ENCODE assay signal across 9 cellular contexts in genomic region chrX:13087322-13088154, GRCh38. TPM values are rescaled to one million over a fixed set of nuclear protein-coding genes. Genes with fewer than 3 reads are reported as not detected.
DNase-seq lines count a peak whose midpoint lies in the region; ATAC-seq, FAIRE-seq and TF ChIP-seq lines count a peak whose summit lies in the region.
"Had no signal": no experiment of that assay in that cellular context is flagged by ENCODE, and none has a peak within 500 bp of the region (broad histone marks: within the 10 kb centered on the region; RNA-seq: fewer than 3 reads in every experiment).

No MANE protein-coding gene starts in this region.

- no peak for TF ChIP-seq POLR2A in K562 (conservative IDR thresholded peaks at IDR 0.05)
- TF ChIP-seq POLR2A in adrenal gland (IDR thresholded peaks at IDR 0.05), result no peak

- H3K9me1 ChIP-seq in K562 (ENCODE audit: control insufficient read depth, insufficient read depth, low read length), result no peaks in the 10 kb centered on the region

- no peaks in the 10 kb centered on the region for H3K36me3 ChIP-seq in SK-N-SH (replicated peaks in 1 of 2; ENCODE audit: control insufficient read depth in 1 of 2, insufficient read depth in 2 of 2, low read length in 1 of 2)
- H3K36me3 ChIP-seq in K562 (ENCODE audit: control insufficient read depth, insufficient read depth, low read length), result no peaks in the 10 kb centered on the region
- no peaks in the 10 kb centered on the region for H3K36me3 ChIP-seq in adrenal gland (replicated peaks in 1 of 2)

- intact Hi-C loops in K562 (cut with micrococcal nuclease) (no loop called here), adrenal gland (cut with DNase I) (no loop called here)

- H4K20me1 ChIP-seq in SK-N-SH (ENCODE audit: insufficient read depth) (no peaks in the 10 kb centered on the region), K562 (replicated peaks; ENCODE audit: control insufficient read depth, insufficient read depth, low read length) (no peaks in the 10 kb centered on the region)

- BruUV-seq in K562 (replicated peaks; lab: Mats Ljungman, UMichigan), result no TSS peak

- H3K9me3 ChIP-seq in SK-N-SH, result no peaks in the 10 kb centered on the region
- no peaks in the 10 kb centered on the region for H3K9me3 ChIP-seq in K562 (replicated peaks; ENCODE audit: control insufficient read depth, insufficient read depth, low read depth, low read length)
- no peaks in the 10 kb centered on the region for H3K9me3 ChIP-seq in adrenal gland (replicated peaks in 1 of 3)

- H3K79me2 ChIP-seq in SK-N-SH (ENCODE audit: insufficient read depth) (no peaks in the 10 kb centered on the region), K562 (ENCODE audit: control insufficient read depth, insufficient read depth, low read length) (no peaks in the 10 kb centered on the region)

- ATAC-seq in HG03108 (IDR thresholded peaks at IDR 0.05; ENCODE audit: unreplicated experiment) (peak; percentile 53), K562 (no peak)

- no peak for TF ChIP-seq RAD21 in SK-N-SH (IDR thresholded peaks at IDR 0.05; ENCODE audit: low read length)
- TF ChIP-seq RAD21 in K562 (CRISPR knock-in tag; conservative IDR thresholded peaks at IDR 0.05 in 1 of 2, IDR thresholded peaks at IDR 0.05 in 1 of 2), result no peak

- no peak for FAIRE-seq in K562 (lab: Jason Lieb, UNC)

- WGBS in SK-N-SH (ENCODE audit: low lambda C conversion rate), result 47% methylated on average over 9 of the region's 9 CpGs
- 43% methylated on average over 9 of the region's 9 CpGs for WGBS in K562 (ENCODE audit: insufficient coverage, low coverage, missing lambda C conversion rate)
- 67 to 78% (median 74%) methylated on average over 7 to 9 of the region's 9 CpGs for WGBS in adrenal gland, 4 donors

- no peaks in the 10 kb centered on the region for H3K27me3 ChIP-seq in SK-N-SH (ENCODE audit: insufficient read depth)
- H3K27me3 ChIP-seq in K562 (ENCODE audit: control insufficient read depth in 2 of 2, insufficient read depth in 2 of 2, low read length in 2 of 2), result no peaks in the 10 kb centered on the region
- no peaks in the 10 kb centered on the region for H3K27me3 ChIP-seq in adrenal gland

- H3K9me2 ChIP-seq in SK-N-SH, result no peaks in the 10 kb centered on the region

- peak in 1 of 2 experiments; percentile 38; a peak in 1 of 4 replicates for TF ChIP-seq EP300 in SK-N-SH (IDR thresholded peaks at IDR 0.05; ENCODE audit: borderline replicate concordance in 1 of 2, low read depth in 1 of 2, low read length in 1 of 2)
- peak; percentile 30; the same call in 1 of the 2 replicates for TF ChIP-seq EP300 in K562 (IDR thresholded peaks at IDR 0.05; ENCODE audit: low read length)

- CTCF ChIA-PET in SK-N-SH (lab: Yijun Ruan, JAX), result interaction anchor here (0.6 to 1.0 kb wide), 2 partner anchors 17 to 400 kb away, joined by 3 to 4 read pairs; no protein-coding TSS in a partner anchor
- CTCF ChIA-PET in K562 (lab: Yijun Ruan, JAX; ENCODE audit: low intra/inter-chr PET ratio), result no interaction called here

- H3F3A ChIP-seq in SK-N-SH (replicated peaks; ENCODE audit: insufficient read depth), result peaks cover 10% of the 10 kb centered on the region

- H3K9ac ChIP-seq in SK-N-SH (no peak overlapping the region; the same call in 1 of the 2 replicates), K562 (ENCODE audit: insufficient read depth in 1 of 2, low read depth in 2 of 2, low read length in 2 of 2) (no peak overlapping the region)

- in situ Hi-C loops in K562 (cut with MboI), result no loop called here

- H3K4me1 ChIP-seq in SK-N-SH (ENCODE audit: control insufficient read depth in 1 of 2, insufficient read depth in 2 of 2, low read depth in 1 of 2, low read length in 1 of 2) (no peaks in the 10 kb centered on the region), K562 (replicated peaks in 1 of 2; ENCODE audit: control insufficient read depth in 2 of 2, insufficient read depth in 2 of 2, low read length in 2 of 2) (peaks cover 6 to 23% of the 10 kb centered on the region in 2 experiments; a peak in 4 of 5 replicates), adrenal gland (replicated peaks in 1 of 2) (peaks cover 0 to 13% of the 10 kb centered on the region in 2 donors)

- H2AFZ ChIP-seq in SK-N-SH (ENCODE audit: low read depth), result peak overlapping the region; percentile 48; the same call in 1 of the 2 replicates
- H2AFZ ChIP-seq in K562 (ENCODE audit: low read depth, low read length), result peak overlapping the region; percentile 70

- H3K4me2 ChIP-seq in SK-N-SH (no peak overlapping the region), K562 (ENCODE audit: insufficient read depth, low read length) (no peak overlapping the region)

- POLR2A ChIA-PET in SK-N-SH (lab: Yijun Ruan, JAX) (no interaction called here), K562 (lab: Yijun Ruan, JAX) (interaction anchor here (0.8 kb wide), 1 partner anchor 171 kb away, joined by 3 read pairs; no protein-coding TSS in a partner anchor)

- H3K4me3 ChIP-seq in SK-N-SH (ENCODE audit: low read depth in 2 of 2, low read length in 1 of 2), result no peak overlapping the region
- no peak overlapping the region for H3K4me3 ChIP-seq in K562
- H3K4me3 ChIP-seq in adrenal gland, result no peak overlapping the region

- peak overlapping the region; percentile 56 to 58 for H3K27ac ChIP-seq in SK-N-SH (ENCODE audit: low read depth in 2 of 2, low read length in 1 of 2)
- no peak overlapping the region for H3K27ac ChIP-seq in K562 (ENCODE audit: extremely low read depth, low read depth, low read length)
- peak overlapping the region in 1 of 5 donors; percentile 41 for H3K27ac ChIP-seq in adrenal gland
- H3K27ac ChIP-seq: 22Rv1 had no signal

- TF ChIP-seq CTCF in SK-N-SH (IDR thresholded peaks at IDR 0.05), result no peak
- no peak for TF ChIP-seq CTCF in K562 (IDR thresholded peaks at IDR 0.05 in 2 of 3, conservative IDR thresholded peaks at IDR 0.05 in 1 of 3; ENCODE audit: insufficient read depth in 2 of 3, low read depth in 1 of 3, low read length in 3 of 3)
- TF ChIP-seq CTCF in adrenal gland (IDR thresholded peaks at IDR 0.05), result no peak

- DNase-seq in NK-92 treated with Interleukin-12 subunit alpha and Interleukin-12 subunit beta, amount 100 ng/mL, for 24 hours (lab: John Stamatoyannopoulos, UW), result peak; percentile 50
- DNase-seq in NK-92 (lab: John Stamatoyannopoulos, UW; ENCODE audit: unreplicated experiment), result no peak
- no peak for DNase-seq in SK-N-SH
- DNase-seq in K562 (ENCODE audit: extremely low read depth in 1 of 4, low spot score in 3 of 4), result peak in 1 of 4 experiments; percentile 16
- DNase-seq in stimulated activated CD4-positive, alpha-beta T cell treated with anti-CD3 and anti-CD28 coated beads, Interleukin-2, amount 100 ng/mL, for 24 hours, result peak; percentile 39 to 63
- DNase-seq in dedifferentiated amniotic fluid mesenchymal stem cell (ENCODE audit: extremely low spot score), result no peak
- no peak for DNase-seq in adrenal gland

TF ChIP-seq in SK-N-SH, 30 proteins besides CTCF, POLR2A, EP300 and RAD21 (continues in another document):
- peak; percentile 41; the same call in 1 of the 2 replicates for TF ChIP-seq TCF12 (IDR thresholded peaks at IDR 0.05)
- TF ChIP-seq IRF3 (IDR thresholded peaks at IDR 0.05; ENCODE audit: low read depth, low read length), result no peak
- no peak for TF ChIP-seq TAF1 (IDR thresholded peaks at IDR 0.05; ENCODE audit: borderline replicate concordance, low read depth, low read length)
- no peak for TF ChIP-seq JUND (IDR thresholded peaks at IDR 0.05)

TF ChIP-seq in K562, 482 proteins besides CTCF, POLR2A, EP300 and RAD21 (continues in another document):
- peak; percentile 86 for TF ChIP-seq ZNF766 (CRISPR knock-in tag; conservative IDR thresholded peaks at IDR 0.05)
- TF ChIP-seq ZNF780A (CRISPR knock-in tag; IDR thresholded peaks at IDR 0.05), result no peak
- 0 out of 2 replicates have a peak, but pooled peaks have one; percentile 55 for TF ChIP-seq ZEB2 (IDR thresholded peaks at IDR 0.05)
- peak; percentile 61 for TF ChIP-seq ETV1 (tag; conservative IDR thresholded peaks at IDR 0.05; ENCODE audit: low read depth)
- TF ChIP-seq ZNF143 (CRISPR knock-in tag; IDR thresholded peaks at IDR 0.05), result no peak
- peak; percentile 29; the same call in 1 of the 2 replicates for TF ChIP-seq ESRRA (IDR thresholded peaks at IDR 0.05; ENCODE audit: borderline replicate concordance, low read depth)
- TF ChIP-seq NFIC (IDR thresholded peaks at IDR 0.05), result peak; percentile 37
- TF ChIP-seq CBFA2T2 (conservative IDR thresholded peaks at IDR 0.05), result no peak
- no peak for TF ChIP-seq ZNF408 (CRISPR knock-in tag; IDR thresholded peaks at IDR 0.05; ENCODE audit: low read depth)
- no peak for TF ChIP-seq SAFB (IDR thresholded peaks at IDR 0.05; ENCODE audit: borderline replicate concordance, low read depth, low read length)
- no peak for TF ChIP-seq FOXK2 (conservative IDR thresholded peaks at IDR 0.05 in 1 of 2, IDR thresholded peaks at IDR 0.05 in 1 of 2; ENCODE audit: low read depth in 2 of 2)
- no peak for TF ChIP-seq TGIF2 (CRISPR knock-in tag; IDR thresholded peaks at IDR 0.05)
- 0 out of 2 replicates have a peak, but pooled peaks have one; percentile 6 for TF ChIP-seq ARID1B (IDR thresholded peaks at IDR 0.05)
- TF ChIP-seq TEAD1 (CRISPR knock-in tag; IDR thresholded peaks at IDR 0.05), result no peak
- TF ChIP-seq SOX6 (IDR thresholded peaks at IDR 0.05), result peak; percentile 58; the same call in 1 of the 2 replicates

RNA-seq across cellular contexts. Expression of gene FAM9C, which starts 43.1 kb away (rescaled TPM):
- polyA plus RNA-seq in SK-N-SH (2012; rRNA removed), result 1.9 and 2.6 TPM in 2 replicates
- polyA plus RNA-seq in SK-N-SH (2012; cell fraction: cytosol; rRNA removed), result 2.4 and 2.5 TPM in 2 replicates
- polyA plus RNA-seq in SK-N-SH (2012; cell fraction: nucleus; rRNA removed), result 3.1 and 6.2 TPM in 2 replicates
- not detected in 2 replicates for total RNA-seq in K562 (2011; cell fraction: chromatin; rRNA removed; ENCODE audit: low replicate concordance)
- not detected in 2 replicates for total RNA-seq in K562 (2011; cell fraction: nucleolus; rRNA removed)
- not detected in 2 replicates for total RNA-seq in K562 (2011; cell fraction: nucleoplasm; rRNA removed)
- total RNA-seq in K562 (2014; rRNA removed), result not detected in 2 replicates
- total RNA-seq in K562 (2014; rRNA removed; fragmentation: Illumina TruSeq; extraction: Trizol), result not detected in 2 replicates
- not detected in 2 replicates for total RNA-seq in K562 (2015; rRNA removed; fragmentation: Illumina TruSeq; extraction: Trizol)
- not detected in 2 replicates for total RNA-seq in K562 (2021)
- polyA plus RNA-seq in K562 (2011; rRNA removed), result not detected in 2 replicates
- not detected in 2 replicates for polyA plus RNA-seq in K562 (2011; cell fraction: cytosol; rRNA removed)
- polyA plus RNA-seq in K562 (2011; cell fraction: nucleus; rRNA removed), result not detected in 2 replicates
- polyA plus RNA-seq in K562 (2012), result not detected in 2 replicates
- not detected in 2 replicates for polyA plus RNA-seq in K562 (2014; fragmentation: Illumina TruSeq; extraction: Trizol)
- polyA plus RNA-seq in K562 (2014; fragmentation: Nextera tagmentation; extraction: Ambion mirVana), result not detected
- not detected in 2 replicates for polyA plus RNA-seq in K562 (2014; rRNA removed)
- polyA minus RNA-seq in K562 (2011; rRNA and poly(A)+ RNA removed), result not detected in 2 replicates
- not detected in 2 replicates for polyA minus RNA-seq in K562 (2011; cell fraction: cytosol; rRNA and poly(A)+ RNA removed)
- polyA minus RNA-seq in K562 (2011; cell fraction: nucleus; rRNA and poly(A)+ RNA removed), result not detected in 2 replicates
- under 1 TPM in 1 of 8 donors, not detected in 7; 0.14 TPM for total RNA-seq in adrenal gland
- under 1 TPM in 1 of 3 donors, not detected in 2; 0.03 TPM for polyA plus RNA-seq in adrenal gland

Comparison
In these comparisons a context has a peak if more than half of its experiments do, and no peak if none do; other contexts are left out.
1. DNase-seq: peak in NK-92 treated with Interleukin-12 subunit alpha and Interleukin-12 subunit beta, amount 100 ng/mL, for 24 hours (single experiment) and stimulated activated CD4-positive, alpha-beta T cell treated with anti-CD3 and anti-CD28 coated beads, Interleukin-2, amount 100 ng/mL, for 24 hours (2 of 2); none in NK-92 (single experiment), SK-N-SH (single experiment), dedifferentiated amniotic fluid mesenchymal stem cell (single experiment) and adrenal gland (0 of 7).